1 cellular context compared by ENCODE assay signal in the genomic region with DNA sequence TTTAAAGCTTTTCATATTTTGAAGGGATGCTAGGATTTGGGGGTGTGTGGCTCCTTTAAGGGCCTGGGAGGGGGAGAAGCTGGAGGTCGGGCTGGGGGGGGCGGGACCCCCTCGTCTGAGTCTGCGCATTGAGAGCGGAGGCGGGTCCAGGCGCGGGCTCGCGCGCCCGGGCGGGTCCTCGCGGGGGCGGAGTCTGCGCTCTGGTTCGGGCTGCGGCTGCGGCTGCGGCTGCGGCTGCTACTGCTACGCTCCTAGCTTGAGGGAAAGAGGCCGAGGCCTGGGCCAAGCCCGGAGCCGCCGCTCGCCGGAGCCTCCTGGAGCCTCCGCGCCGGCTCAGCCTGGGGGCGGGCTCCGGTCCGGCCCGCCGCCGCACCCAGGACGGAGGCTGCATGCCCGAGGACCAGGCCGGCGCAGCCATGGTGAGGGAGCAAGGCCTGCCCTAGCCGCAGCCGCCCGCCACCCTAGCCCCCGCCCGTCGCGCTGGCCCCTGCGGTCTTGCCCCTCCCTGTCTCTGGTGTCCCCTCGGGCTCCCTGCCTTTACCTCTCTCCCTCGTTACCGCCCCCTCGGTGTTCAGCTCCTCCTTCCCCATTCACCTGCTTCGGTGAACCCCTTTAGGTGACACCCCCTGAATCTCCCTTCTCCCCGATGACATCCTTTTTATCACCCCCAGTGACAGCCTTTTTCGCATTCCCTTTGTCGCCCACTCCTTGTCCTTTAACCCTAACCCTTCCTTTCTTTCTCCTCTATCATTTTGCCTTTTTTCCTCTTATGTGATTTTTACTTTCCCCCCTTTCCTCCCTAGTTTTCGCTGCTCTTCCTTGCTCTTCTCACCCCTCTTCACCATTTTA.
A peak's percentile ranks its signal among the peaks of the same experiment; 100 is the strongest.
TF ChIP-seq lines count a peak whose summit lies in the region.

A gene (plus strand): TSS at position 189 of the 849 bp plus-strand sequence. CDS start 201 bp downstream, at position 390.

TF ChIP-seq in WTC11, 78 proteins besides CTCF, POLR2A, EP300 and RAD21 (continued from another document):
- TF ChIP-seq, protein P1, sequence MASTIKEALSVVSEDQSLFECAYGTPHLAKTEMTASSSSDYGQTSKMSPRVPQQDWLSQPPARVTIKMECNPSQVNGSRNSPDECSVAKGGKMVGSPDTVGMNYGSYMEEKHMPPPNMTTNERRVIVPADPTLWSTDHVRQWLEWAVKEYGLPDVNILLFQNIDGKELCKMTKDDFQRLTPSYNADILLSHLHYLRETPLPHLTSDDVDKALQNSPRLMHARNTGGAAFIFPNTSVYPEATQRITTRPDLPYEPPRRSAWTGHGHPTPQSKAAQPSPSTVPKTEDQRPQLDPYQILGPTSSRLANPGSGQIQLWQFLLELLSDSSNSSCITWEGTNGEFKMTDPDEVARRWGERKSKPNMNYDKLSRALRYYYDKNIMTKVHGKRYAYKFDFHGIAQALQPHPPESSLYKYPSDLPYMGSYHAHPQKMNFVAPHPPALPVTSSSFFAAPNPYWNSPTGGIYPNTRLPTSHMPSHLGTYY (CRISPR knock-in tag; IDR thresholded peaks at IDR 0.05): no peak
- TF ChIP-seq SMAD4 (CRISPR knock-in tag; IDR thresholded peaks at IDR 0.05) (no peak), NFE2L1 (CRISPR knock-in tag; IDR thresholded peaks at IDR 0.05) (no peak), ZNF671 (CRISPR knock-in tag; IDR thresholded peaks at IDR 0.05) (no peak), ETV6 (CRISPR knock-in tag; IDR thresholded peaks at IDR 0.05) (peak; percentile 58; the same call in 1 of the 2 replicates), NFATC4 (CRISPR knock-in tag; IDR thresholded peaks at IDR 0.05) (no peak), IRF2 (CRISPR knock-in tag; IDR thresholded peaks at IDR 0.05; ENCODE audit: borderline replicate concordance, low read depth) (no peak), TEAD4 (CRISPR knock-in tag; IDR thresholded peaks at IDR 0.05) (no peak), ZNF416 (CRISPR knock-in tag; IDR thresholded peaks at IDR 0.05) (no peak), SP1 (CRISPR knock-in tag; conservative IDR thresholded peaks at IDR 0.05) (peak; percentile 33; the same call in 1 of the 2 replicates), CREM (CRISPR knock-in tag; IDR thresholded peaks at IDR 0.05) (no peak), EMX1 (CRISPR knock-in tag; IDR thresholded peaks at IDR 0.05) (no peak), ZNF232 (CRISPR knock-in tag; IDR thresholded peaks at IDR 0.05) (no peak), GRHL2 (CRISPR knock-in tag; IDR thresholded peaks at IDR 0.05; ENCODE audit: insufficient replicate concordance, severe bottlenecking) (no peak), FOXP1 (CRISPR knock-in tag; IDR thresholded peaks at IDR 0.05; ENCODE audit: borderline replicate concordance) (peak; percentile 38; the same call in 1 of the 2 replicates), RELA (CRISPR knock-in tag; IDR thresholded peaks at IDR 0.05; ENCODE audit: borderline replicate concordance) (no peak), ELF4 (CRISPR knock-in tag; IDR thresholded peaks at IDR 0.05; ENCODE audit: low read depth) (no peak), ZNF396 (CRISPR knock-in tag; IDR thresholded peaks at IDR 0.05; ENCODE audit: borderline replicate concordance) (no peak), NR2C2 (CRISPR knock-in tag; IDR thresholded peaks at IDR 0.05) (no peak)
- TF ChIP-seq, protein P2, sequence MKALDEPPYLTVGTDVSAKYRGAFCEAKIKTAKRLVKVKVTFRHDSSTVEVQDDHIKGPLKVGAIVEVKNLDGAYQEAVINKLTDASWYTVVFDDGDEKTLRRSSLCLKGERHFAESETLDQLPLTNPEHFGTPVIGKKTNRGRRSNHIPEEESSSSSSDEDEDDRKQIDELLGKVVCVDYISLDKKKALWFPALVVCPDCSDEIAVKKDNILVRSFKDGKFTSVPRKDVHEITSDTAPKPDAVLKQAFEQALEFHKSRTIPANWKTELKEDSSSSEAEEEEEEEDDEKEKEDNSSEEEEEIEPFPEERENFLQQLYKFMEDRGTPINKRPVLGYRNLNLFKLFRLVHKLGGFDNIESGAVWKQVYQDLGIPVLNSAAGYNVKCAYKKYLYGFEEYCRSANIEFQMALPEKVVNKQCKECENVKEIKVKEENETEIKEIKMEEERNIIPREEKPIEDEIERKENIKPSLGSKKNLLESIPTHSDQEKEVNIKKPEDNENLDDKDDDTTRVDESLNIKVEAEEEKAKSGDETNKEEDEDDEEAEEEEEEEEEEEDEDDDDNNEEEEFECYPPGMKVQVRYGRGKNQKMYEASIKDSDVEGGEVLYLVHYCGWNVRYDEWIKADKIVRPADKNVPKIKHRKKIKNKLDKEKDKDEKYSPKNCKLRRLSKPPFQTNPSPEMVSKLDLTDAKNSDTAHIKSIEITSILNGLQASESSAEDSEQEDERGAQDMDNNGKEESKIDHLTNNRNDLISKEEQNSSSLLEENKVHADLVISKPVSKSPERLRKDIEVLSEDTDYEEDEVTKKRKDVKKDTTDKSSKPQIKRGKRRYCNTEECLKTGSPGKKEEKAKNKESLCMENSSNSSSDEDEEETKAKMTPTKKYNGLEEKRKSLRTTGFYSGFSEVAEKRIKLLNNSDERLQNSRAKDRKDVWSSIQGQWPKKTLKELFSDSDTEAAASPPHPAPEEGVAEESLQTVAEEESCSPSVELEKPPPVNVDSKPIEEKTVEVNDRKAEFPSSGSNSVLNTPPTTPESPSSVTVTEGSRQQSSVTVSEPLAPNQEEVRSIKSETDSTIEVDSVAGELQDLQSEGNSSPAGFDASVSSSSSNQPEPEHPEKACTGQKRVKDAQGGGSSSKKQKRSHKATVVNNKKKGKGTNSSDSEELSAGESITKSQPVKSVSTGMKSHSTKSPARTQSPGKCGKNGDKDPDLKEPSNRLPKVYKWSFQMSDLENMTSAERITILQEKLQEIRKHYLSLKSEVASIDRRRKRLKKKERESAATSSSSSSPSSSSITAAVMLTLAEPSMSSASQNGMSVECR (CRISPR knock-in tag; IDR thresholded peaks at IDR 0.05; ENCODE audit: borderline replicate concordance): no peak
- TF ChIP-seq, protein P3, sequence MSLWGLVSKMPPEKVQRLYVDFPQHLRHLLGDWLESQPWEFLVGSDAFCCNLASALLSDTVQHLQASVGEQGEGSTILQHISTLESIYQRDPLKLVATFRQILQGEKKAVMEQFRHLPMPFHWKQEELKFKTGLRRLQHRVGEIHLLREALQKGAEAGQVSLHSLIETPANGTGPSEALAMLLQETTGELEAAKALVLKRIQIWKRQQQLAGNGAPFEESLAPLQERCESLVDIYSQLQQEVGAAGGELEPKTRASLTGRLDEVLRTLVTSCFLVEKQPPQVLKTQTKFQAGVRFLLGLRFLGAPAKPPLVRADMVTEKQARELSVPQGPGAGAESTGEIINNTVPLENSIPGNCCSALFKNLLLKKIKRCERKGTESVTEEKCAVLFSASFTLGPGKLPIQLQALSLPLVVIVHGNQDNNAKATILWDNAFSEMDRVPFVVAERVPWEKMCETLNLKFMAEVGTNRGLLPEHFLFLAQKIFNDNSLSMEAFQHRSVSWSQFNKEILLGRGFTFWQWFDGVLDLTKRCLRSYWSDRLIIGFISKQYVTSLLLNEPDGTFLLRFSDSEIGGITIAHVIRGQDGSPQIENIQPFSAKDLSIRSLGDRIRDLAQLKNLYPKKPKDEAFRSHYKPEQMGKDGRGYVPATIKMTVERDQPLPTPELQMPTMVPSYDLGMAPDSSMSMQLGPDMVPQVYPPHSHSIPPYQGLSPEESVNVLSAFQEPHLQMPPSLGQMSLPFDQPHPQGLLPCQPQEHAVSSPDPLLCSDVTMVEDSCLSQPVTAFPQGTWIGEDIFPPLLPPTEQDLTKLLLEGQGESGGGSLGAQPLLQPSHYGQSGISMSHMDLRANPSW (CRISPR knock-in tag; conservative IDR thresholded peaks at IDR 0.05; ENCODE audit: low read depth): no peak
- TF ChIP-seq, protein P4, sequence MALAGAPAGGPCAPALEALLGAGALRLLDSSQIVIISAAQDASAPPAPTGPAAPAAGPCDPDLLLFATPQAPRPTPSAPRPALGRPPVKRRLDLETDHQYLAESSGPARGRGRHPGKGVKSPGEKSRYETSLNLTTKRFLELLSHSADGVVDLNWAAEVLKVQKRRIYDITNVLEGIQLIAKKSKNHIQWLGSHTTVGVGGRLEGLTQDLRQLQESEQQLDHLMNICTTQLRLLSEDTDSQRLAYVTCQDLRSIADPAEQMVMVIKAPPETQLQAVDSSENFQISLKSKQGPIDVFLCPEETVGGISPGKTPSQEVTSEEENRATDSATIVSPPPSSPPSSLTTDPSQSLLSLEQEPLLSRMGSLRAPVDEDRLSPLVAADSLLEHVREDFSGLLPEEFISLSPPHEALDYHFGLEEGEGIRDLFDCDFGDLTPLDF (CRISPR knock-in tag; IDR thresholded peaks at IDR 0.05): no peak
- TF ChIP-seq, protein P5, sequence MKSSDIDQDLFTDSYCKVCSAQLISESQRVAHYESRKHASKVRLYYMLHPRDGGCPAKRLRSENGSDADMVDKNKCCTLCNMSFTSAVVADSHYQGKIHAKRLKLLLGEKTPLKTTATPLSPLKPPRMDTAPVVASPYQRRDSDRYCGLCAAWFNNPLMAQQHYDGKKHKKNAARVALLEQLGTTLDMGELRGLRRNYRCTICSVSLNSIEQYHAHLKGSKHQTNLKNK (CRISPR knock-in tag; IDR thresholded peaks at IDR 0.05): no peak
- TF ChIP-seq, protein P6, sequence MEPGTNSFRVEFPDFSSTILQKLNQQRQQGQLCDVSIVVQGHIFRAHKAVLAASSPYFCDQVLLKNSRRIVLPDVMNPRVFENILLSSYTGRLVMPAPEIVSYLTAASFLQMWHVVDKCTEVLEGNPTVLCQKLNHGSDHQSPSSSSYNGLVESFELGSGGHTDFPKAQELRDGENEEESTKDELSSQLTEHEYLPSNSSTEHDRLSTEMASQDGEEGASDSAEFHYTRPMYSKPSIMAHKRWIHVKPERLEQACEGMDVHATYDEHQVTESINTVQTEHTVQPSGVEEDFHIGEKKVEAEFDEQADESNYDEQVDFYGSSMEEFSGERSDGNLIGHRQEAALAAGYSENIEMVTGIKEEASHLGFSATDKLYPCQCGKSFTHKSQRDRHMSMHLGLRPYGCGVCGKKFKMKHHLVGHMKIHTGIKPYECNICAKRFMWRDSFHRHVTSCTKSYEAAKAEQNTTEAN (CRISPR knock-in tag; IDR thresholded peaks at IDR 0.05): no peak
- TF ChIP-seq, protein P7, sequence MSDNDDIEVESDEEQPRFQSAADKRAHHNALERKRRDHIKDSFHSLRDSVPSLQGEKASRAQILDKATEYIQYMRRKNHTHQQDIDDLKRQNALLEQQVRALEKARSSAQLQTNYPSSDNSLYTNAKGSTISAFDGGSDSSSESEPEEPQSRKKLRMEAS (CRISPR knock-in tag; IDR thresholded peaks at IDR 0.05): no peak; the same call in 1 of the 2 replicates
- TF ChIP-seq, protein P8, sequence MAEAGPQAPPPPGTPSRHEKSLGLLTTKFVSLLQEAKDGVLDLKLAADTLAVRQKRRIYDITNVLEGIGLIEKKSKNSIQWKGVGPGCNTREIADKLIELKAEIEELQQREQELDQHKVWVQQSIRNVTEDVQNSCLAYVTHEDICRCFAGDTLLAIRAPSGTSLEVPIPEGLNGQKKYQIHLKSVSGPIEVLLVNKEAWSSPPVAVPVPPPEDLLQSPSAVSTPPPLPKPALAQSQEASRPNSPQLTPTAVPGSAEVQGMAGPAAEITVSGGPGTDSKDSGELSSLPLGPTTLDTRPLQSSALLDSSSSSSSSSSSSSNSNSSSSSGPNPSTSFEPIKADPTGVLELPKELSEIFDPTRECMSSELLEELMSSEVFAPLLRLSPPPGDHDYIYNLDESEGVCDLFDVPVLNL (CRISPR knock-in tag; IDR thresholded peaks at IDR 0.05; ENCODE audit: borderline replicate concordance, low read depth): no peak
- TF ChIP-seq, protein P9, sequence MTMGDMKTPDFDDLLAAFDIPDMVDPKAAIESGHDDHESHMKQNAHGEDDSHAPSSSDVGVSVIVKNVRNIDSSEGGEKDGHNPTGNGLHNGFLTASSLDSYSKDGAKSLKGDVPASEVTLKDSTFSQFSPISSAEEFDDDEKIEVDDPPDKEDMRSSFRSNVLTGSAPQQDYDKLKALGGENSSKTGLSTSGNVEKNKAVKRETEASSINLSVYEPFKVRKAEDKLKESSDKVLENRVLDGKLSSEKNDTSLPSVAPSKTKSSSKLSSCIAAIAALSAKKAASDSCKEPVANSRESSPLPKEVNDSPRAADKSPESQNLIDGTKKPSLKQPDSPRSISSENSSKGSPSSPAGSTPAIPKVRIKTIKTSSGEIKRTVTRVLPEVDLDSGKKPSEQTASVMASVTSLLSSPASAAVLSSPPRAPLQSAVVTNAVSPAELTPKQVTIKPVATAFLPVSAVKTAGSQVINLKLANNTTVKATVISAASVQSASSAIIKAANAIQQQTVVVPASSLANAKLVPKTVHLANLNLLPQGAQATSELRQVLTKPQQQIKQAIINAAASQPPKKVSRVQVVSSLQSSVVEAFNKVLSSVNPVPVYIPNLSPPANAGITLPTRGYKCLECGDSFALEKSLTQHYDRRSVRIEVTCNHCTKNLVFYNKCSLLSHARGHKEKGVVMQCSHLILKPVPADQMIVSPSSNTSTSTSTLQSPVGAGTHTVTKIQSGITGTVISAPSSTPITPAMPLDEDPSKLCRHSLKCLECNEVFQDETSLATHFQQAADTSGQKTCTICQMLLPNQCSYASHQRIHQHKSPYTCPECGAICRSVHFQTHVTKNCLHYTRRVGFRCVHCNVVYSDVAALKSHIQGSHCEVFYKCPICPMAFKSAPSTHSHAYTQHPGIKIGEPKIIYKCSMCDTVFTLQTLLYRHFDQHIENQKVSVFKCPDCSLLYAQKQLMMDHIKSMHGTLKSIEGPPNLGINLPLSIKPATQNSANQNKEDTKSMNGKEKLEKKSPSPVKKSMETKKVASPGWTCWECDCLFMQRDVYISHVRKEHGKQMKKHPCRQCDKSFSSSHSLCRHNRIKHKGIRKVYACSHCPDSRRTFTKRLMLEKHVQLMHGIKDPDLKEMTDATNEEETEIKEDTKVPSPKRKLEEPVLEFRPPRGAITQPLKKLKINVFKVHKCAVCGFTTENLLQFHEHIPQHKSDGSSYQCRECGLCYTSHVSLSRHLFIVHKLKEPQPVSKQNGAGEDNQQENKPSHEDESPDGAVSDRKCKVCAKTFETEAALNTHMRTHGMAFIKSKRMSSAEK (CRISPR knock-in tag; IDR thresholded peaks at IDR 0.05; ENCODE audit: borderline replicate concordance): no peak
